ENCODE assay signal across 9 cellular contexts in genomic region chr22:43491737-43492136, GRCh38.
"Had no signal": no experiment of that assay in that cellular context is flagged by ENCODE, and none has a peak within 500 bp of the region (broad histone marks: within the 10 kb centered on the region; RNA-seq: fewer than 3 reads in every experiment).

No MANE protein-coding gene starts in this region.

- H3K4me3 ChIP-seq: GM23248 had no signal

- H3K9ac ChIP-seq: GM23248 had no signal

- H2AFZ ChIP-seq: GM23248 had no signal

- DNase-seq: GM23248, GOT3, H9, HCEC 1CT, HFFc6, KBM-7 had no signal

- H3K36me3 Mint-ChIP-seq: IgD-negative memory B cell had no signal

- H3K4me3 Mint-ChIP-seq: H9, HFFc6, IgD-negative memory B cell had no signal

- H3K4me1 Mint-ChIP-seq: H9, IgD-negative memory B cell had no signal

- H3K27ac ChIP-seq: GM23248, HL-60 had no signal

- FAIRE-seq: H54 had no signal

- H3K27me3 Mint-ChIP-seq: IgD-negative memory B cell had no signal

- H3K27ac Mint-ChIP-seq: H9, HFFc6, IgD-negative memory B cell had no signal
